ENCODE assay signal across 19 cellular contexts in genomic region chr11:595400-595799, GRCh38. TPM values are rescaled to one million over a fixed set of nuclear protein-coding genes. Genes with fewer than 3 reads are reported as not detected.
A peak's percentile ranks its signal among the peaks of the same experiment; 100 is the strongest.
DNase-seq lines count a peak whose midpoint lies in the region; ATAC-seq, FAIRE-seq and TF ChIP-seq lines count a peak whose summit lies in the region.
"Had no signal": no experiment of that assay in that cellular context is flagged by ENCODE, and none has a peak within 500 bp of the region (broad histone marks: within the 10 kb centered on the region; RNA-seq: fewer than 3 reads in every experiment).

No MANE protein-coding gene starts in this region.

- H3K9ac ChIP-seq in KMS-11 (no peak overlapping the region), K562 (ENCODE audit: insufficient read depth in 1 of 2, low read depth in 2 of 2, low read length in 2 of 2) (peak overlapping the region in 1 of 2 experiments; percentile 73; a peak in 2 of 4 replicates)

- ATAC-seq in activated CD8-positive, alpha-beta T cell treated with anti-CD3 and anti-CD28 coated beads, Interleukin-2, amount 10 ng/mL, durations not matched to agents 7 days and 5 days: no peak
- ATAC-seq in activated CD8-positive, alpha-beta T cell treated with anti-CD3 and anti-CD28 coated beads for 36 hours: no peak
- ATAC-seq in K562: no peak

- FAIRE-seq in K562 (lab: Jason Lieb, UNC): no peak
- FAIRE-seq: A549, H54 had no signal

- in situ Hi-C loops in K562 (cut with MboI): no loop called here

- CTCF ChIA-PET in activated CD8-positive, alpha-beta T cell treated with anti-CD3 and anti-CD28 coated beads, Interleukin-2, amount 10 ng/mL, durations not matched to agents 7 days and 5 days (lab: Charles Lee): no interaction called here
- CTCF ChIA-PET in activated CD8-positive, alpha-beta T cell treated with anti-CD3 and anti-CD28 coated beads for 36 hours (lab: Charles Lee): interaction anchor here (1.2 to 1.5 kb wide), 2 partner anchors 10 to 18 kb away, joined by 3 read pairs; no protein-coding TSS in a partner anchor
- CTCF ChIA-PET in K562 (lab: Yijun Ruan, JAX; ENCODE audit: low intra/inter-chr PET ratio): no interaction called here

- no peaks in the 10 kb centered on the region for H4K20me1 ChIP-seq in KMS-11 (ENCODE audit: insufficient read depth)
- no peaks in the 10 kb centered on the region for H4K20me1 ChIP-seq in K562 (replicated peaks; ENCODE audit: control insufficient read depth, insufficient read depth, low read length)

- no peak overlapping the region for H3K4me3 ChIP-seq in KMS-11 (IDR thresholded peaks at IDR 0.05; ENCODE audit: insufficient read depth, low read depth, low read length)
- H3K4me3 ChIP-seq in K562: no peak overlapping the region
- H3K4me3 ChIP-seq: A549, GM23338 had no signal

- POLR2A ChIA-PET in activated CD8-positive, alpha-beta T cell treated with anti-CD3 and anti-CD28 coated beads, Interleukin-2, amount 10 ng/mL, durations not matched to agents 7 days and 5 days (lab: Charles Lee): no interaction called here
- POLR2A ChIA-PET in activated CD8-positive, alpha-beta T cell treated with anti-CD3 and anti-CD28 coated beads for 36 hours (lab: Charles Lee): interaction anchor here (1.4 kb wide), 1 partner anchor 20 kb away, joined by 6 read pairs; the partner anchor contains the start of gene IRF7
- POLR2A ChIA-PET in K562 (lab: Yijun Ruan, JAX): interaction anchor here (0.6 to 1.7 kb wide), 3 partner anchors 8 to 39 kb away, joined by 3 to 4 read pairs (median 3); no protein-coding TSS in a partner anchor

- TF ChIP-seq EP300 in K562 (IDR thresholded peaks at IDR 0.05; ENCODE audit: low read length): no peak

- no peak for TF ChIP-seq CTCF in activated CD8-positive, alpha-beta T cell treated with anti-CD3 and anti-CD28 coated beads for 36 hours (IDR thresholded peaks at IDR 0.05)
- TF ChIP-seq CTCF in KMS-11 (conservative IDR thresholded peaks at IDR 0.05; ENCODE audit: low read depth, low read length) (no peak), K562 (IDR thresholded peaks at IDR 0.05 in 2 of 3, conservative IDR thresholded peaks at IDR 0.05 in 1 of 3; ENCODE audit: insufficient read depth in 2 of 3, low read depth in 1 of 3, low read length in 3 of 3) (no peak)

- H3K79me2 ChIP-seq in KMS-11 (ENCODE audit: insufficient read depth, low read depth) (no peaks in the 10 kb centered on the region), K562 (ENCODE audit: control insufficient read depth, insufficient read depth, low read length) (no peaks in the 10 kb centered on the region; the same call in 1 of the 3 replicates)

- no TSS peak for BruUV-seq in K562 (replicated peaks; lab: Mats Ljungman, UMichigan)

- H3K27ac ChIP-seq in KMS-11 (no peak overlapping the region; the same call in 1 of the 2 replicates), K562 (ENCODE audit: extremely low read depth, low read depth, low read length) (no peak overlapping the region)
- H3K27ac ChIP-seq: 22Rv1, A549 had no signal

- H3K36me3 Mint-ChIP-seq in activated CD8-positive, alpha-beta T cell treated with anti-CD3 and anti-CD28 coated beads, Interleukin-2, amount 10 ng/mL, durations not matched to agents 7 days and 5 days (ENCODE audit: low read depth): peaks cover 72% of the 10 kb centered on the region
- H3K36me3 Mint-ChIP-seq in activated CD8-positive, alpha-beta T cell treated with anti-CD3 and anti-CD28 coated beads for 36 hours (ENCODE audit: low read depth): peaks cover 44% of the 10 kb centered on the region

- H3K4me1 ChIP-seq in KMS-11 (ENCODE audit: low read depth, poor library complexity, severe bottlenecking): peaks cover 25% of the 10 kb centered on the region
- peaks cover 0 to 17% of the 10 kb centered on the region in 2 experiments; a peak in 1 of 5 replicates for H3K4me1 ChIP-seq in K562 (replicated peaks in 1 of 2; ENCODE audit: control insufficient read depth in 2 of 2, insufficient read depth in 2 of 2, low read length in 2 of 2)

- H3K36me3 ChIP-seq in KMS-11 (ENCODE audit: insufficient read depth) (peaks cover 6% of the 10 kb centered on the region; the same call in 1 of the 2 replicates), K562 (ENCODE audit: control insufficient read depth, insufficient read depth, low read length) (peaks cover 92% of the 10 kb centered on the region)

- H3K4me3 Mint-ChIP-seq in activated CD8-positive, alpha-beta T cell treated with anti-CD3 and anti-CD28 coated beads, Interleukin-2, amount 10 ng/mL, durations not matched to agents 7 days and 5 days: no peak overlapping the region
- no peak overlapping the region for H3K4me3 Mint-ChIP-seq in activated CD8-positive, alpha-beta T cell treated with anti-CD3 and anti-CD28 coated beads for 36 hours
- H3K4me3 Mint-ChIP-seq: CD14-positive monocyte; CD4-positive, alpha-beta memory T cell; GM23338 had no signal

- no peaks in the 10 kb centered on the region for H3K9me3 Mint-ChIP-seq in activated CD8-positive, alpha-beta T cell treated with anti-CD3 and anti-CD28 coated beads, Interleukin-2, amount 10 ng/mL, durations not matched to agents 7 days and 5 days (ENCODE audit: insufficient read depth)
- H3K9me3 Mint-ChIP-seq in activated CD8-positive, alpha-beta T cell treated with anti-CD3 and anti-CD28 coated beads for 36 hours: no peaks in the 10 kb centered on the region
- H3K9me3 Mint-ChIP-seq: CD14-positive monocyte; CD4-positive, alpha-beta memory T cell; GM23338 had no signal

- no peaks in the 10 kb centered on the region for H3K9me1 ChIP-seq in K562 (ENCODE audit: control insufficient read depth, insufficient read depth, low read length)

- peaks cover 26% of the 10 kb centered on the region for H3K4me1 Mint-ChIP-seq in activated CD8-positive, alpha-beta T cell treated with anti-CD3 and anti-CD28 coated beads, Interleukin-2, amount 10 ng/mL, durations not matched to agents 7 days and 5 days (ENCODE audit: low read depth)
- peaks cover 12% of the 10 kb centered on the region for H3K4me1 Mint-ChIP-seq in activated CD8-positive, alpha-beta T cell treated with anti-CD3 and anti-CD28 coated beads for 36 hours (ENCODE audit: low read depth)
- H3K4me1 Mint-ChIP-seq: CD14-positive monocyte, GM23338 had no signal

- no peak for TF ChIP-seq POLR2A in K562 (conservative IDR thresholded peaks at IDR 0.05)

- H3K27me3 Mint-ChIP-seq in activated CD8-positive, alpha-beta T cell treated with anti-CD3 and anti-CD28 coated beads, Interleukin-2, amount 10 ng/mL, durations not matched to agents 7 days and 5 days (ENCODE audit: low read depth): no peaks in the 10 kb centered on the region
- no peaks in the 10 kb centered on the region for H3K27me3 Mint-ChIP-seq in activated CD8-positive, alpha-beta T cell treated with anti-CD3 and anti-CD28 coated beads for 36 hours
- H3K27me3 Mint-ChIP-seq: CD4-positive, alpha-beta memory T cell had no signal

- no peak for DNase-seq in activated CD8-positive, alpha-beta T cell treated with anti-CD3 and anti-CD28 coated beads, Interleukin-2, amount 10 ng/mL, durations not matched to agents 7 days and 5 days
- no peak for DNase-seq in activated CD8-positive, alpha-beta T cell treated with anti-CD3 and anti-CD28 coated beads for 36 hours
- DNase-seq in K562 (ENCODE audit: extremely low read depth in 1 of 4, low spot score in 3 of 4) (no peak), NCI-H1417 (lab: John Stamatoyannopoulos, UW) (no peak), kidney glomerular epithelial cell (lab: John Stamatoyannopoulos, UW) (no peak)
- DNase-seq: AML-193, DMS153, DMS79, GDM1, HCEC 1CT had no signal

- intact Hi-C loops in activated CD8-positive, alpha-beta T cell treated with anti-CD3 and anti-CD28 coated beads for 36 hours (cut with micrococcal nuclease): no loop called here
- intact Hi-C loops in K562 (cut with micrococcal nuclease): no loop called here

- H3K4me2 ChIP-seq in KMS-11 (peak overlapping the region; percentile 16; the same call in 1 of the 2 replicates), K562 (ENCODE audit: insufficient read depth, low read length) (no peak overlapping the region)
- H3K4me2 ChIP-seq: A549, GM23338 had no signal

- H2AFZ ChIP-seq in KMS-11 (ENCODE audit: low read depth): no peak overlapping the region
- no peak overlapping the region for H2AFZ ChIP-seq in K562 (ENCODE audit: low read depth, low read length)
- H2AFZ ChIP-seq: GM23338 had no signal

- H3K27me3 ChIP-seq in KMS-11 (ENCODE audit: insufficient read depth, low read depth) (no peaks in the 10 kb centered on the region), K562 (ENCODE audit: control insufficient read depth in 2 of 2, insufficient read depth in 2 of 2, low read length in 2 of 2) (no peaks in the 10 kb centered on the region)

- TF ChIP-seq RAD21 in K562 (CRISPR knock-in tag; conservative IDR thresholded peaks at IDR 0.05 in 1 of 2, IDR thresholded peaks at IDR 0.05 in 1 of 2): no peak

- 78% methylated on average over 8 of the region's 10 CpGs for WGBS in K562 (ENCODE audit: insufficient coverage, low coverage, missing lambda C conversion rate)

- peak overlapping the region; percentile 34 for H3K27ac Mint-ChIP-seq in activated CD8-positive, alpha-beta T cell treated with anti-CD3 and anti-CD28 coated beads, Interleukin-2, amount 10 ng/mL, durations not matched to agents 7 days and 5 days
- no peak overlapping the region for H3K27ac Mint-ChIP-seq in activated CD8-positive, alpha-beta T cell treated with anti-CD3 and anti-CD28 coated beads for 36 hours
- H3K27ac Mint-ChIP-seq: GM23338 had no signal

- no peaks in the 10 kb centered on the region for H3K9me3 ChIP-seq in K562 (replicated peaks; ENCODE audit: control insufficient read depth, insufficient read depth, low read depth, low read length)
- H3K9me3 ChIP-seq: A549 had no signal

RNA-seq across cellular contexts. Expression of gene PHRF1, which starts 19.1 kb away (rescaled TPM):
- 10 to 100 TPM; 53.7 to 58.1 TPM for total RNA-seq in activated CD8-positive, alpha-beta T cell treated with anti-CD3 and anti-CD28 coated beads, Interleukin-2, amount 10 ng/mL, durations not matched to agents 7 days and 5 days
- total RNA-seq in activated CD8-positive, alpha-beta T cell treated with anti-CD3 and anti-CD28 coated beads for 36 hours: 10 to 100 TPM; 43.1 to 44.5 TPM
- 57.3 and 135 TPM in 2 replicates for total RNA-seq in K562 (2011; cell fraction: chromatin; rRNA removed; ENCODE audit: low replicate concordance)
- 56.1 and 60.9 TPM in 2 replicates for total RNA-seq in K562 (2011; cell fraction: nucleolus; rRNA removed)
- 48.9 and 51.5 TPM in 2 replicates for total RNA-seq in K562 (2011; cell fraction: nucleoplasm; rRNA removed)
- 20.4 and 28.6 TPM in 2 replicates for total RNA-seq in K562 (2014; rRNA removed)
- 4.2 and 4.9 TPM in 2 replicates for total RNA-seq in K562 (2014; rRNA removed; fragmentation: Illumina TruSeq; extraction: Trizol)
- total RNA-seq in K562 (2015; rRNA removed; fragmentation: Illumina TruSeq; extraction: Trizol): 17.4 and 19.1 TPM in 2 replicates
- 34.5 and 37.2 TPM in 2 replicates for total RNA-seq in K562 (2021)
- 7.5 and 10.5 TPM in 2 replicates for polyA plus RNA-seq in K562 (2011; rRNA removed)
- polyA plus RNA-seq in K562 (2011; cell fraction: cytosol; rRNA removed): 7.2 and 14.5 TPM in 2 replicates
- 27.6 and 43.0 TPM in 2 replicates for polyA plus RNA-seq in K562 (2011; cell fraction: nucleus; rRNA removed)
- polyA plus RNA-seq in K562 (2012): 12.2 and 16.7 TPM in 2 replicates
- polyA plus RNA-seq in K562 (2014; fragmentation: Illumina TruSeq; extraction: Trizol): 7.7 and 14.5 TPM in 2 replicates
- polyA plus RNA-seq in K562 (2014; fragmentation: Nextera tagmentation; extraction: Ambion mirVana): under 1 TPM; 0.07 to 0.18 TPM
- polyA plus RNA-seq in K562 (2014; rRNA removed): 16.9 and 19.9 TPM in 2 replicates
- polyA minus RNA-seq in K562 (2011; rRNA and poly(A)+ RNA removed): 6.1 and 8.0 TPM in 2 replicates
- polyA minus RNA-seq in K562 (2011; cell fraction: cytosol; rRNA and poly(A)+ RNA removed): 13.6 and 23.3 TPM in 2 replicates
- 15.5 and 20.1 TPM in 2 replicates for polyA minus RNA-seq in K562 (2011; cell fraction: nucleus; rRNA and poly(A)+ RNA removed)

RNA-seq across cellular contexts. Expression of gene IRF7, which starts 20.4 kb away (rescaled TPM):
- total RNA-seq in activated CD8-positive, alpha-beta T cell treated with anti-CD3 and anti-CD28 coated beads, Interleukin-2, amount 10 ng/mL, durations not matched to agents 7 days and 5 days: 100 to 1,000 TPM; 120 to 136 TPM
- total RNA-seq in activated CD8-positive, alpha-beta T cell treated with anti-CD3 and anti-CD28 coated beads for 36 hours: 10 to 100 TPM; 34.6 to 37.5 TPM
- total RNA-seq in K562 (2011; cell fraction: chromatin; rRNA removed; ENCODE audit: low replicate concordance): 3.7 and 21.2 TPM in 2 replicates
- total RNA-seq in K562 (2011; cell fraction: nucleolus; rRNA removed): 23.2 and 27.2 TPM in 2 replicates
- total RNA-seq in K562 (2011; cell fraction: nucleoplasm; rRNA removed): 10.0 and 11.6 TPM in 2 replicates
- total RNA-seq in K562 (2014; rRNA removed): 3.7 and 8.3 TPM in 2 replicates
- 0.29 TPM in 1 of 2 replicates, not detected in the other for total RNA-seq in K562 (2014; rRNA removed; fragmentation: Illumina TruSeq; extraction: Trizol)
- 2.0 and 2.2 TPM in 2 replicates for total RNA-seq in K562 (2015; rRNA removed; fragmentation: Illumina TruSeq; extraction: Trizol)
- 6.5 and 7.6 TPM in 2 replicates for total RNA-seq in K562 (2021)
- 1.8 and 3.5 TPM in 2 replicates for polyA plus RNA-seq in K562 (2011; rRNA removed)
- polyA plus RNA-seq in K562 (2011; cell fraction: cytosol; rRNA removed): 2.7 and 6.6 TPM in 2 replicates
- 21.3 and 30.3 TPM in 2 replicates for polyA plus RNA-seq in K562 (2011; cell fraction: nucleus; rRNA removed)
- 4.0 and 11.8 TPM in 2 replicates for polyA plus RNA-seq in K562 (2012)
- 0.64 and 2.2 TPM in 2 replicates for polyA plus RNA-seq in K562 (2014; fragmentation: Illumina TruSeq; extraction: Trizol)
- under 1 TPM; 0.27 to 0.48 TPM for polyA plus RNA-seq in K562 (2014; fragmentation: Nextera tagmentation; extraction: Ambion mirVana)
- 3.8 and 7.4 TPM in 2 replicates for polyA plus RNA-seq in K562 (2014; rRNA removed)
- polyA minus RNA-seq in K562 (2011; rRNA and poly(A)+ RNA removed): 0.42 and 0.49 TPM in 2 replicates
- 1.3 and 5.2 TPM in 2 replicates for polyA minus RNA-seq in K562 (2011; cell fraction: cytosol; rRNA and poly(A)+ RNA removed)
- 10.6 and 12.6 TPM in 2 replicates for polyA minus RNA-seq in K562 (2011; cell fraction: nucleus; rRNA and poly(A)+ RNA removed)

RNA-seq across cellular contexts. Expression of gene CDHR5, which starts 29.4 kb away (rescaled TPM):
- total RNA-seq in activated CD8-positive, alpha-beta T cell treated with anti-CD3 and anti-CD28 coated beads, Interleukin-2, amount 10 ng/mL, durations not matched to agents 7 days and 5 days: not detected
- total RNA-seq in activated CD8-positive, alpha-beta T cell treated with anti-CD3 and anti-CD28 coated beads for 36 hours: not detected
- not detected in 2 replicates for total RNA-seq in K562 (2011; cell fraction: chromatin; rRNA removed; ENCODE audit: low replicate concordance)
- total RNA-seq in K562 (2011; cell fraction: nucleolus; rRNA removed): not detected in 2 replicates
- not detected in 2 replicates for total RNA-seq in K562 (2011; cell fraction: nucleoplasm; rRNA removed)
- total RNA-seq in K562 (2014; rRNA removed): not detected in 2 replicates
- not detected in 2 replicates for total RNA-seq in K562 (2014; rRNA removed; fragmentation: Illumina TruSeq; extraction: Trizol)
- total RNA-seq in K562 (2015; rRNA removed; fragmentation: Illumina TruSeq; extraction: Trizol): not detected in 2 replicates
- total RNA-seq in K562 (2021): 0.16 TPM in 1 of 2 replicates, not detected in the other
- not detected in 2 replicates for polyA plus RNA-seq in K562 (2011; rRNA removed)
- polyA plus RNA-seq in K562 (2011; cell fraction: cytosol; rRNA removed): not detected in 2 replicates
- polyA plus RNA-seq in K562 (2011; cell fraction: nucleus; rRNA removed): not detected in 2 replicates
- 0.06 and 0.14 TPM in 2 replicates for polyA plus RNA-seq in K562 (2012)
- polyA plus RNA-seq in K562 (2014; fragmentation: Illumina TruSeq; extraction: Trizol): not detected in 2 replicates
- polyA plus RNA-seq in K562 (2014; fragmentation: Nextera tagmentation; extraction: Ambion mirVana): not detected
- not detected in 2 replicates for polyA plus RNA-seq in K562 (2014; rRNA removed)
- polyA minus RNA-seq in K562 (2011; rRNA and poly(A)+ RNA removed): not detected in 2 replicates
- not detected in 2 replicates for polyA minus RNA-seq in K562 (2011; cell fraction: cytosol; rRNA and poly(A)+ RNA removed)
- polyA minus RNA-seq in K562 (2011; cell fraction: nucleus; rRNA and poly(A)+ RNA removed): not detected in 2 replicates
- total RNA-seq: CD4-positive, alpha-beta memory T cell; Daoy; GM23338 had no signal
- polyA plus RNA-seq: BJ; CD4-positive, alpha-beta memory T cell; GM23338 had no signal

RNA-seq across cellular contexts. Expression of gene SCT, which starts 31.6 kb away (rescaled TPM):
- not detected for total RNA-seq in activated CD8-positive, alpha-beta T cell treated with anti-CD3 and anti-CD28 coated beads, Interleukin-2, amount 10 ng/mL, durations not matched to agents 7 days and 5 days
- not detected for total RNA-seq in activated CD8-positive, alpha-beta T cell treated with anti-CD3 and anti-CD28 coated beads for 36 hours
- not detected in 2 replicates for total RNA-seq in K562 (2011; cell fraction: chromatin; rRNA removed; ENCODE audit: low replicate concordance)
- not detected in 2 replicates for total RNA-seq in K562 (2011; cell fraction: nucleolus; rRNA removed)
- total RNA-seq in K562 (2011; cell fraction: nucleoplasm; rRNA removed): not detected in 2 replicates
- not detected in 2 replicates for total RNA-seq in K562 (2014; rRNA removed)
- total RNA-seq in K562 (2014; rRNA removed; fragmentation: Illumina TruSeq; extraction: Trizol): not detected in 2 replicates
- not detected in 2 replicates for total RNA-seq in K562 (2015; rRNA removed; fragmentation: Illumina TruSeq; extraction: Trizol)
- not detected in 2 replicates for total RNA-seq in K562 (2021)
- not detected in 2 replicates for polyA plus RNA-seq in K562 (2011; rRNA removed)
- not detected in 2 replicates for polyA plus RNA-seq in K562 (2011; cell fraction: cytosol; rRNA removed)
- polyA plus RNA-seq in K562 (2011; cell fraction: nucleus; rRNA removed): not detected in 2 replicates
- not detected in 2 replicates for polyA plus RNA-seq in K562 (2012)
- not detected in 2 replicates for polyA plus RNA-seq in K562 (2014; fragmentation: Illumina TruSeq; extraction: Trizol)
- polyA plus RNA-seq in K562 (2014; fragmentation: Nextera tagmentation; extraction: Ambion mirVana): not detected
- polyA plus RNA-seq in K562 (2014; rRNA removed): not detected in 2 replicates
- not detected in 2 replicates for polyA minus RNA-seq in K562 (2011; rRNA and poly(A)+ RNA removed)
- polyA minus RNA-seq in K562 (2011; cell fraction: cytosol; rRNA and poly(A)+ RNA removed): not detected in 2 replicates
- not detected in 2 replicates for polyA minus RNA-seq in K562 (2011; cell fraction: nucleus; rRNA and poly(A)+ RNA removed)
- total RNA-seq: CD4-positive, alpha-beta memory T cell; Daoy; GM23338 had no signal
- polyA plus RNA-seq: A549; BJ; CD14-positive monocyte; CD4-positive, alpha-beta memory T cell had no signal

RNA-seq across cellular contexts. Expression of gene RASSF7, which starts 34.6 kb away (rescaled TPM):
- 10 to 100 TPM; 32.2 to 36.1 TPM for total RNA-seq in activated CD8-positive, alpha-beta T cell treated with anti-CD3 and anti-CD28 coated beads, Interleukin-2, amount 10 ng/mL, durations not matched to agents 7 days and 5 days
- total RNA-seq in activated CD8-positive, alpha-beta T cell treated with anti-CD3 and anti-CD28 coated beads for 36 hours: 10 to 100 TPM; 16.8 to 17.3 TPM
- total RNA-seq in K562 (2011; cell fraction: chromatin; rRNA removed; ENCODE audit: low replicate concordance): 15.6 and 50.0 TPM in 2 replicates
- 73.5 and 76.5 TPM in 2 replicates for total RNA-seq in K562 (2011; cell fraction: nucleolus; rRNA removed)
- 28.3 and 32.9 TPM in 2 replicates for total RNA-seq in K562 (2011; cell fraction: nucleoplasm; rRNA removed)
- 45.2 and 50.3 TPM in 2 replicates for total RNA-seq in K562 (2014; rRNA removed)
- 1.1 and 2.2 TPM in 2 replicates for total RNA-seq in K562 (2014; rRNA removed; fragmentation: Illumina TruSeq; extraction: Trizol)
- total RNA-seq in K562 (2015; rRNA removed; fragmentation: Illumina TruSeq; extraction: Trizol): 16.2 and 18.6 TPM in 2 replicates
- 30.5 and 31.7 TPM in 2 replicates for total RNA-seq in K562 (2021)
- polyA plus RNA-seq in K562 (2011; rRNA removed): 19.8 and 30.3 TPM in 2 replicates
- polyA plus RNA-seq in K562 (2011; cell fraction: cytosol; rRNA removed): 43.4 and 94.2 TPM in 2 replicates
- 170 and 239 TPM in 2 replicates for polyA plus RNA-seq in K562 (2011; cell fraction: nucleus; rRNA removed)
- polyA plus RNA-seq in K562 (2012): 27.7 and 32.0 TPM in 2 replicates
- polyA plus RNA-seq in K562 (2014; fragmentation: Illumina TruSeq; extraction: Trizol): 3.0 and 17.0 TPM in 2 replicates
- polyA plus RNA-seq in K562 (2014; fragmentation: Nextera tagmentation; extraction: Ambion mirVana): under 1 TPM; 0.41 to 0.92 TPM
- polyA plus RNA-seq in K562 (2014; rRNA removed): 44.3 and 52.7 TPM in 2 replicates
- 2.7 and 4.7 TPM in 2 replicates for polyA minus RNA-seq in K562 (2011; rRNA and poly(A)+ RNA removed)
- polyA minus RNA-seq in K562 (2011; cell fraction: cytosol; rRNA and poly(A)+ RNA removed): 10.8 and 13.3 TPM in 2 replicates
- polyA minus RNA-seq in K562 (2011; cell fraction: nucleus; rRNA and poly(A)+ RNA removed): 18.8 and 21.8 TPM in 2 replicates
